Comparison of ENCODE assay signal across 8 cellular contexts in genomic region chr5:81751836-81752643, GRCh38.
DNase-seq lines count a peak whose midpoint lies in the region; ATAC-seq and TF ChIP-seq lines count a peak whose summit lies in the region.

No MANE protein-coding gene starts in this region.

- peak; percentile 24 for DNase-seq in NCI-H1694 (lab: John Stamatoyannopoulos, UW)
- peak; percentile 33 for DNase-seq in astrocyte of the spinal cord (ENCODE audit: low read depth, low spot score)
- peak; percentile 65 for DNase-seq in islet precursor cell
- no peak for DNase-seq in SIG-M5 treated with dmso at 0.1 percent for 504 hours (lab: John Stamatoyannopoulos, UW; ENCODE audit: unreplicated experiment)
- no peak for DNase-seq in HuH-7.5 (ENCODE audit: low spot score)

- H3K36me3 Mint-ChIP-seq in stimulated activated memory B cell treated with anti-CD40 and anti-IgM and Interleukin-4, amounts not matched to agents 10 μg/mL and 1 μg/mL and 100 μg/mL, for 72 hours, result no peaks in the 10 kb centered on the region

- no peak for TF ChIP-seq CTCF in astrocyte of the spinal cord (IDR thresholded peaks at IDR 0.05; ENCODE audit: low read depth, low read length)

- in situ Hi-C loops in astrocyte of the spinal cord (cut with HindIII; ENCODE audit: low sequenced_read_pairs), result no loop called here

- H3K27me3 Mint-ChIP-seq in stimulated activated memory B cell treated with anti-CD40 and anti-IgM and Interleukin-4, amounts not matched to agents 10 μg/mL and 1 μg/mL and 100 μg/mL, for 72 hours, result no peaks in the 10 kb centered on the region

- ATAC-seq in stimulated activated memory B cell treated with anti-CD40 and anti-IgM and Interleukin-4, amounts not matched to agents 10 μg/mL and 1 μg/mL and 100 μg/mL, for 72 hours, result no peak
- ATAC-seq in GM21825 (IDR thresholded peaks at IDR 0.05; ENCODE audit: unreplicated experiment), result no peak

- H3K4me1 Mint-ChIP-seq in stimulated activated memory B cell treated with anti-CD40 and anti-IgM and Interleukin-4, amounts not matched to agents 10 μg/mL and 1 μg/mL and 100 μg/mL, for 72 hours, result peaks cover 18% of the 10 kb centered on the region

- no peaks in the 10 kb centered on the region for H3K9me3 Mint-ChIP-seq in stimulated activated memory B cell treated with anti-CD40 and anti-IgM and Interleukin-4, amounts not matched to agents 10 μg/mL and 1 μg/mL and 100 μg/mL, for 72 hours

- H3K4me3 ChIP-seq in GM08714 (ENCODE audit: low read length) (peak overlapping the region; percentile 61; the same call in 1 of the 2 replicates), astrocyte of the spinal cord (ENCODE audit: low read depth, low read length) (peak overlapping the region; percentile 37)

- peak overlapping the region; percentile 94 for H3K4me3 Mint-ChIP-seq in stimulated activated memory B cell treated with anti-CD40 and anti-IgM and Interleukin-4, amounts not matched to agents 10 μg/mL and 1 μg/mL and 100 μg/mL, for 72 hours

- H3K27ac Mint-ChIP-seq in stimulated activated memory B cell treated with anti-CD40 and anti-IgM and Interleukin-4, amounts not matched to agents 10 μg/mL and 1 μg/mL and 100 μg/mL, for 72 hours, result peak overlapping the region; percentile 91

Comparison
In these comparisons a context has a peak if more than half of its experiments do, and no peak if none do; other contexts are left out.
1. DNase-seq: peak in NCI-H1694 (single experiment), astrocyte of the spinal cord (single experiment) and islet precursor cell (single experiment); none in SIG-M5 treated with dmso at 0.1 percent for 504 hours (single experiment) and HuH-7.5 (single experiment).